ENCODE assay signal across 9 cellular contexts in the genomic region with DNA sequence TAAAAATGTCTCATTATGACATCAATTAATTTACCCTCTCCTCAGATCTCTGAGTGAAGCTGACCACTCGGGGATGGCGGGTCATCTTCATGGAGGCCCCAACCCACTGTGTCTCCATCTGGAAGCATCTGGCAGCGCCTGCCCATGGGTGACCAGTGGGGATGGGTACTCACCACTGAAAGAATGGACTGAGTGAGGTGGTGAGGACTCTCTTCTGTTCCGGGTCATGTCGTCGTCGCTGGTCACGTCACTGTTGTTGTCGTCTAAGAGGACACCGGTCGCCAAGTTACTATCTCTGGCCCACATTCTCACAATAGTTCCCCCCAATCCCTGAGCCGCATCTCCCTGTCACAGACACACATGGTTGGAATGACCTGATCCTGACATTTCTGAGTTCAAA. TPM values are rescaled to one million over a fixed set of nuclear protein-coding genes. Genes with fewer than 3 reads are reported as not detected.
"Had no signal": no experiment of that assay in that cellular context is flagged by ENCODE, and none has a peak within 500 bp of the region (broad histone marks: within the 10 kb centered on the region; RNA-seq: fewer than 3 reads in every experiment).

No MANE protein-coding gene starts in this region.

- ATAC-seq: GM12878 had no signal

- H3K4me3 ChIP-seq: GM12878 had no signal

- FAIRE-seq: G401.6, GM12878, GM12891, GM12892, GM18507, GM19239 had no signal

- DNase-seq: GDM1, GF-D8 had no signal

RNA-seq across cellular contexts. Expression of gene ZIM2, which starts 17.1 kb away (rescaled TPM):
- total RNA-seq: G401, GM12878 had no signal
- polyA plus RNA-seq: GM12878 had no signal
